In the genomic region with DNA sequence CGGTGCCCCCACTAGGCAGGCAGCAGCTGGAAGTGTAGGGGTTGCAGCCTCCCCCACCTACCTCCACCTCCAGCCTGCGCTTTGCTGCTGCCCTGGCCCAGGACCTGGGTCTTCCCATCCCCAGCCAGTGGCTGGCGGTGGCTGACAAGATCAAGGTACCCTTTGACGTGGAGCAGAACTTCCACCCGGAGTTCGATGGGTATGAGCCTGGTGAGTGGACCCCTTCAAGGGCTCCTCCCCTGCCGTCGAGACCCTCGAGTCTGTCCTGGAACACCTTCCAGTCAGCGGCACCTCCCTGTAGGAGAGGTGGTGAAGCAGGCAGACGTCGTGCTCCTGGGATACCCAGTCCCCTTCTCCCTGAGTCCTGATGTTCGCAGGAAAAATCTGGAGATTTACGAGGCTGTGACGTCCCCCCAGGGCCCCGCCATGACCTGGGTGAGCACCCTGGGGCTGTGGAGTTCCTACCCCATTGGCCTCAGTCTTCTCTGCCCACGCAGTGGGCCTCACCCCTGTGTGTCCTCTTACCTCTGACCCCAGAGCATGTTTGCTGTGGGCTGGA, we compare ENCODE assay signal across 26 cellular contexts. TPM values are rescaled to one million over a fixed set of nuclear protein-coding genes. Genes with fewer than 3 reads are reported as not detected.
DNase-seq lines count a peak whose midpoint lies in the region; ATAC-seq and TF ChIP-seq lines count a peak whose summit lies in the region.
"Had no signal": no experiment of that assay in that cellular context is flagged by ENCODE, and none has a peak within 500 bp of the region (broad histone marks: within the 10 kb centered on the region; RNA-seq: fewer than 3 reads in every experiment).

No MANE protein-coding gene starts in this region.

- peak overlapping the region in 1 of 2 donors; percentile 55 for H3K27ac Mint-ChIP-seq in stimulated activated naive CD8-positive, alpha-beta T cell treated with anti-CD3 and anti-CD28 coated beads, Interleukin-15, amount 100 ng/mL, for 72 hours
- H3K27ac Mint-ChIP-seq: natural killer cell; stimulated activated effector memory CD8-positive, alpha-beta T cell treated with anti-CD3 and anti-CD28 coated beads, Interleukin-12 subunit alpha, Interleukin-12 subunit beta, amount 100 ng/mL, for 72 hours had no signal

- no peak overlapping the region for H3K4me3 ChIP-seq in left ventricle myocardium inferior
- H3K4me3 ChIP-seq: cardiac muscle cell, ovary, Peyer's patch, SJSA1, testis had no signal

- no peaks in the 10 kb centered on the region for H3K9me3 Mint-ChIP-seq in stimulated activated naive CD8-positive, alpha-beta T cell treated with anti-CD3 and anti-CD28 coated beads, Interleukin-15, amount 100 ng/mL, for 72 hours
- H3K9me3 Mint-ChIP-seq: CD4-positive, alpha-beta T cell; natural killer cell; stimulated activated effector memory CD8-positive, alpha-beta T cell treated with anti-CD3 and anti-CD28 coated beads, Interleukin-12 subunit alpha, Interleukin-12 subunit beta, amount 100 ng/mL, for 72 hours had no signal

- TF ChIP-seq CTCF in left ventricle myocardium inferior (IDR thresholded peaks at IDR 0.05; ENCODE audit: borderline replicate concordance): no peak

- peak overlapping the region; percentile 9 to 42 for H3K4me3 Mint-ChIP-seq in stimulated activated naive CD8-positive, alpha-beta T cell treated with anti-CD3 and anti-CD28 coated beads, Interleukin-15, amount 100 ng/mL, for 72 hours
- H3K4me3 Mint-ChIP-seq: CD4-positive, alpha-beta T cell; natural killer cell; stimulated activated effector memory CD8-positive, alpha-beta T cell treated with anti-CD3 and anti-CD28 coated beads, Interleukin-12 subunit alpha, Interleukin-12 subunit beta, amount 100 ng/mL, for 72 hours had no signal

- H3K4me1 Mint-ChIP-seq in stimulated activated naive CD8-positive, alpha-beta T cell treated with anti-CD3 and anti-CD28 coated beads, Interleukin-15, amount 100 ng/mL, for 72 hours: peaks cover 90% of the 10 kb centered on the region

- no peak for DNase-seq in stimulated activated naive CD8-positive, alpha-beta T cell treated with anti-CD3 and anti-CD28 coated beads, Interleukin-15, amount 100 ng/mL, for 72 hours
- DNase-seq in stimulated activated naive CD8-positive, alpha-beta T cell treated with anti-CD3 and anti-CD28 coated beads, Interleukin-15, Interleukin-2, amounts not matched to agents 100 U/mL and 50 U/mL, for 24 hours: no peak
- DNase-seq in left ventricle myocardium inferior (peak; percentile 12), superior temporal gyrus (ENCODE audit: extremely low spot score) (no peak)
- DNase-seq: activated naive CD4-positive, alpha-beta T cell; anterior cingulate cortex; CD4-positive, alpha-beta T cell; head of caudate nucleus; KG1; midbrain; natural killer cell; NCI-H2171 treated with DMSO at 0.1 percent for 48 hours; NCI-H524 treated with DMSO at 0.1 percent for 48 hours; testis had no signal

- intact Hi-C loops in left ventricle myocardium inferior (cut with micrococcal nuclease): no loop called here

- H3K27me3 ChIP-seq in left ventricle myocardium inferior (ENCODE audit: low read depth): peaks cover 38% of the 10 kb centered on the region
- H3K27me3 ChIP-seq: ovary, Peyer's patch, testis had no signal

- no peaks in the 10 kb centered on the region for H3K9me3 ChIP-seq in left ventricle myocardium inferior (replicated peaks)
- H3K9me3 ChIP-seq: ovary, Peyer's patch, SJSA1, testis had no signal

- H3K27ac ChIP-seq in left ventricle myocardium inferior (replicated peaks): no peak overlapping the region
- H3K27ac ChIP-seq: cardiac muscle cell, ovary, Peyer's patch, SJSA1, testis had no signal

- ATAC-seq in stimulated activated naive CD8-positive, alpha-beta T cell treated with anti-CD3 and anti-CD28 coated beads, Interleukin-15, amount 100 ng/mL, for 72 hours: no peak
- no peak for ATAC-seq in stimulated activated naive CD8-positive, alpha-beta T cell treated with anti-CD3 and anti-CD28 coated beads, Interleukin-15, Interleukin-2, amounts not matched to agents 100 U/mL and 50 U/mL, for 24 hours
- ATAC-seq in GM21423 (IDR thresholded peaks at IDR 0.05; ENCODE audit: unreplicated experiment) (no peak), HG03354 (IDR thresholded peaks at IDR 0.05; ENCODE audit: poor library complexity, severe bottlenecking, unreplicated experiment) (no peak)
- ATAC-seq: left colon; natural killer cell; stimulated activated effector memory CD8-positive, alpha-beta T cell treated with anti-CD3 and anti-CD28 coated beads, Interleukin-12 subunit alpha, Interleukin-12 subunit beta, amount 100 ng/mL, for 72 hours had no signal

- no peaks in the 10 kb centered on the region for H3K27me3 Mint-ChIP-seq in stimulated activated naive CD8-positive, alpha-beta T cell treated with anti-CD3 and anti-CD28 coated beads, Interleukin-15, amount 100 ng/mL, for 72 hours
- H3K27me3 Mint-ChIP-seq: CD4-positive, alpha-beta T cell had no signal

- peaks cover 31% of the 10 kb centered on the region for H3K4me1 ChIP-seq in left ventricle myocardium inferior

- no peaks in the 10 kb centered on the region for H3K36me3 ChIP-seq in left ventricle myocardium inferior
- H3K36me3 ChIP-seq: cardiac muscle cell, ovary, SJSA1 had no signal

RNA-seq across cellular contexts. Expression of a gene that starts 4.4 kb away (rescaled TPM):
- total RNA-seq in left ventricle myocardium inferior: 7.2 TPM

RNA-seq across cellular contexts. Expression of a gene that starts 6.0 kb away (rescaled TPM):
- total RNA-seq in left ventricle myocardium inferior: not detected
- total RNA-seq: cardiac muscle cell; CD4-positive, alpha-beta T cell; dermis microvascular lymphatic vessel endothelial cell; endothelial cell of umbilical vein; G401; HT1080; left colon; natural killer cell; ovary; Peyer's patch; SJSA1; testis had no signal

RNA-seq across cellular contexts. Expression of a gene that starts 14.2 kb away (rescaled TPM):
- 160 TPM for total RNA-seq in left ventricle myocardium inferior

RNA-seq across cellular contexts. Expression of a gene that starts 15.2 kb away (rescaled TPM):
- total RNA-seq in left ventricle myocardium inferior: not detected
- total RNA-seq: cardiac muscle cell, dermis microvascular lymphatic vessel endothelial cell, endothelial cell of umbilical vein, G401, HT1080, SJSA1 had no signal

RNA-seq across cellular contexts. Expression of a gene that starts 20.5 kb away (rescaled TPM):
- 83.5 TPM for total RNA-seq in left ventricle myocardium inferior
